In genomic region chr11:26837154-26837553, GRCh38 we compare ENCODE assay signal across 34 cellular contexts.
"Had no signal": no experiment of that assay in that cellular context is flagged by ENCODE, and none has a peak within 500 bp of the region (broad histone marks: within the 10 kb centered on the region; RNA-seq: fewer than 3 reads in every experiment).

No MANE protein-coding gene starts in this region.

- H3K9me3 ChIP-seq: adrenal gland, body of pancreas, esophagus squamous epithelium, gastroesophageal sphincter had no signal

- H3K4me1 ChIP-seq: adrenal gland, body of pancreas had no signal

- H3K4me3 ChIP-seq: adrenal gland, body of pancreas, esophagus squamous epithelium, gastroesophageal sphincter had no signal

- H3K27me3 Mint-ChIP-seq: activated B cell treated with CpG ODN at 0.5 μM for 24 hours; activated CD8-positive, alpha-beta T cell treated with anti-CD3 and anti-CD28 coated beads for 36 hours; activated naive CD4-positive, alpha-beta T cell treated with anti-CD3 and anti-CD28 coated beads, Interleukin-2, amount 50 U/mL, for 24 hours; activated naive CD8-positive, alpha-beta T cell treated with anti-CD3 and anti-CD28 coated beads for 36 hours; activated naive CD8-positive, alpha-beta T cell treated with anti-CD3 and anti-CD28 coated beads, Interleukin-2, amount 50 U/mL, for 24 hours; effector memory CD8-positive, alpha-beta T cell; T-helper 17 cell had no signal

- H3K36me3 Mint-ChIP-seq: activated naive CD4-positive, alpha-beta T cell treated with anti-CD3 and anti-CD28 coated beads, Interleukin-2, amount 50 U/mL, for 24 hours; activated naive CD8-positive, alpha-beta T cell treated with anti-CD3 and anti-CD28 coated beads for 36 hours had no signal

- H3K4me1 Mint-ChIP-seq: activated B cell treated with CpG ODN at 0.5 μM for 24 hours; activated naive CD4-positive, alpha-beta T cell treated with anti-CD3 and anti-CD28 coated beads, Interleukin-2, amount 50 U/mL, for 24 hours; activated naive CD8-positive, alpha-beta T cell treated with anti-CD3 and anti-CD28 coated beads for 36 hours; activated naive CD8-positive, alpha-beta T cell treated with anti-CD3 and anti-CD28 coated beads, Interleukin-2, amount 50 U/mL, for 24 hours; T-helper 17 cell had no signal

- H3K9me3 Mint-ChIP-seq: activated CD8-positive, alpha-beta T cell treated with anti-CD3 and anti-CD28 coated beads for 36 hours; activated naive CD4-positive, alpha-beta T cell treated with anti-CD3 and anti-CD28 coated beads for 36 hours; activated naive CD8-positive, alpha-beta T cell treated with anti-CD3 and anti-CD28 coated beads for 36 hours; activated T-cell treated with anti-CD3 and anti-CD28 coated beads, Interleukin-2, amount 50 U/mL, for 4 hours had no signal

- H3K27ac ChIP-seq: adrenal gland, body of pancreas, esophagus squamous epithelium, gastroesophageal sphincter, WERI-Rb-1 had no signal

- FAIRE-seq: colon had no signal

- H3K36me3 ChIP-seq: adrenal gland, esophagus squamous epithelium, gastroesophageal sphincter, WERI-Rb-1 had no signal

- DNase-seq: activated B cell treated with CpG ODN at 0.5 μM for 24 hours; activated CD4-positive, alpha-beta T cell treated with anti-CD3 and anti-CD28 coated beads for 48 hours; activated CD4-positive, alpha-beta T cell treated with anti-CD3 and anti-CD28 coated beads, Interleukin-2, amount 50 U/mL, for 1 hour; activated CD4-positive, alpha-beta T cell treated with anti-CD3 and anti-CD28 coated beads, Interleukin-2, amount 50 U/mL, for 48 hours; activated CD8-positive, alpha-beta memory T cell treated with anti-CD3 and anti-CD28 coated beads for 24 hours; activated CD8-positive, alpha-beta T cell treated with anti-CD3 and anti-CD28 coated beads for 36 hours; activated effector memory CD4-positive, alpha-beta T cell treated with anti-CD3 and anti-CD28 coated beads, Interleukin-2, amount 50 U/mL, for 16 hours; activated naive CD4-positive, alpha-beta T cell treated with anti-CD3 and anti-CD28 coated beads for 36 hours; activated naive CD8-positive, alpha-beta T cell treated with anti-CD3 and anti-CD28 coated beads for 36 hours; activated naive CD8-positive, alpha-beta T cell treated with anti-CD3 and anti-CD28 coated beads, Interleukin-2, amount 50 U/mL, for 24 hours; activated T-cell treated with anti-CD3 and anti-CD28 coated beads, Interleukin-2, amount 50 U/mL, for 4 hours; adrenal gland; amygdala; aorta; body of pancreas; caudate nucleus; cortex of kidney; dermis blood vessel endothelial cell; effector CD4-positive, alpha-beta T cell; effector memory CD8-positive, alpha-beta T cell; esophagus squamous epithelium; foreskin melanocyte; head of caudate nucleus; T-helper 1 cell; T-helper 17 cell; T1000; WERI-Rb-1 had no signal

- H3K27ac Mint-ChIP-seq: activated B cell treated with CpG ODN at 0.5 μM for 24 hours; activated CD8-positive, alpha-beta T cell treated with anti-CD3 and anti-CD28 coated beads for 36 hours; activated naive CD4-positive, alpha-beta T cell treated with anti-CD3 and anti-CD28 coated beads for 36 hours; activated naive CD4-positive, alpha-beta T cell treated with anti-CD3 and anti-CD28 coated beads, Interleukin-2, amount 50 U/mL, for 24 hours; activated naive CD8-positive, alpha-beta T cell treated with anti-CD3 and anti-CD28 coated beads for 36 hours; activated naive CD8-positive, alpha-beta T cell treated with anti-CD3 and anti-CD28 coated beads, Interleukin-2, amount 50 U/mL, for 24 hours; activated T-helper 1 cell treated with anti-CD3 and anti-CD28 coated beads, Interleukin-12 subunit alpha, Interleukin-12 subunit beta, Interleukin-2, Interleukin-4 antibody, amounts not matched to agents 30 ng/mL and 10 ng/mL and 1 ng/mL, durations not matched to agents 14 hours and 24 hours and 36 hours; activated T-helper 2 cell treated with anti-CD3 and anti-CD28 coated beads, Interferon-gamma antibody, Interleukin-2, Interleukin-4, amounts not matched to agents 10 μg/mL and 5 μg/mL and 100 μg/mL, durations not matched to agents 14 hours and 24 hours and 36 hours; effector memory CD8-positive, alpha-beta T cell; T-helper 17 cell; T-helper 2 cell treated with Interferon-gamma antibody and Interleukin-4, amounts not matched to agents 5 μg/mL and 100 μg/mL, for 36 hours had no signal

- H3K4me3 Mint-ChIP-seq: activated B cell treated with CpG ODN at 0.5 μM for 24 hours; activated CD8-positive, alpha-beta T cell treated with anti-CD3 and anti-CD28 coated beads for 36 hours; activated naive CD4-positive, alpha-beta T cell treated with anti-CD3 and anti-CD28 coated beads for 36 hours; activated naive CD4-positive, alpha-beta T cell treated with anti-CD3 and anti-CD28 coated beads, Interleukin-2, amount 50 U/mL, for 24 hours; activated naive CD8-positive, alpha-beta T cell treated with anti-CD3 and anti-CD28 coated beads for 36 hours; activated naive CD8-positive, alpha-beta T cell treated with anti-CD3 and anti-CD28 coated beads, Interleukin-2, amount 50 U/mL, for 24 hours; activated T-cell treated with anti-CD3 and anti-CD28 coated beads, Interleukin-2, amount 50 U/mL, for 4 hours; activated T-helper 1 cell treated with anti-CD3 and anti-CD28 coated beads, Interleukin-12 subunit alpha, Interleukin-12 subunit beta, Interleukin-2, Interleukin-4 antibody, amounts not matched to agents 30 ng/mL and 10 ng/mL and 1 ng/mL, durations not matched to agents 14 hours and 24 hours and 36 hours; effector memory CD8-positive, alpha-beta T cell; T-helper 17 cell; T-helper 2 cell treated with Interferon-gamma antibody and Interleukin-4, amounts not matched to agents 5 μg/mL and 100 μg/mL, for 36 hours had no signal

- ATAC-seq: activated CD4-positive, CD25-positive, alpha-beta regulatory T cell treated with anti-CD3 and anti-CD28 coated beads, Interleukin-2, amount 50 U/mL, for 24 hours; activated CD8-positive, alpha-beta T cell treated with anti-CD3 and anti-CD28 coated beads for 36 hours; activated naive CD8-positive, alpha-beta T cell treated with anti-CD3 and anti-CD28 coated beads, Interleukin-2, amount 50 U/mL, for 24 hours; activated T-cell treated with anti-CD3 and anti-CD28 coated beads, Interleukin-2, amount 50 U/mL, for 4 hours; body of pancreas; effector memory CD8-positive, alpha-beta T cell; gastroesophageal sphincter; T-helper 17 cell had no signal
